29 cellular contexts compared by ENCODE assay signal in genomic region chr3:181518222-181518621, GRCh38.
"Had no signal": no experiment of that assay in that cellular context is flagged by ENCODE, and none has a peak within 500 bp of the region (broad histone marks: within the 10 kb centered on the region; RNA-seq: fewer than 3 reads in every experiment).

No MANE protein-coding gene starts in this region.

- H3K4me1 ChIP-seq: ascending aorta had no signal

- H3K27me3 ChIP-seq: ascending aorta, cardiac muscle cell had no signal

- H3K36me3 ChIP-seq: ascending aorta, cardiac muscle cell had no signal

- H3K4me3 ChIP-seq: ascending aorta, cardiac muscle cell had no signal

- DNase-seq: activated B cell treated with CpG ODN at 0.5 μM for 24 hours; activated CD4-positive, alpha-beta memory T cell treated with anti-CD3 and anti-CD28 coated beads for 36 hours; activated CD4-positive, alpha-beta T cell treated with anti-CD3 and anti-CD28 coated beads for 4 hours; activated CD4-positive, alpha-beta T cell treated with anti-CD3 and anti-CD28 coated beads, Interleukin-2, amount 10 ng/mL, durations not matched to agents 24 days and 14 days; activated CD4-positive, alpha-beta T cell treated with anti-CD3 and anti-CD28 coated beads, Interleukin-2, amount 50 U/mL, for 1 hour; activated CD4-positive, alpha-beta T cell treated with anti-CD3 and anti-CD28 coated beads, Interleukin-2, amount 50 U/mL, for 4 hours; activated CD4-positive, CD25-positive, alpha-beta regulatory T cell treated with anti-CD3 and anti-CD28 coated beads, Interleukin-2, amount 50 U/mL, for 72 hours; activated CD8-positive, alpha-beta memory T cell treated with anti-CD3 and anti-CD28 coated beads, Interleukin-2, amount 50 U/mL, for 4 hours; activated CD8-positive, alpha-beta T cell treated with anti-CD3 and anti-CD28 coated beads for 36 hours; activated effector memory CD4-positive, alpha-beta T cell treated with anti-CD3 and anti-CD28 coated beads, Interleukin-2, amount 50 U/mL, for 16 hours; activated gamma-delta T cell treated with Interleukin-2 at 50 U/mL for 16 hours; activated naive CD4-positive, alpha-beta T cell; activated naive CD4-positive, alpha-beta T cell treated with anti-CD3 and anti-CD28 coated beads, Interleukin-2, amount 10 ng/mL, durations not matched to agents 7 days and 5 days; activated naive CD8-positive, alpha-beta T cell treated with anti-CD3 and anti-CD28 coated beads, Interleukin-2, amount 10 ng/mL, durations not matched to agents 7 days and 5 days; activated naive CD8-positive, alpha-beta T cell treated with anti-CD3 and anti-CD28 coated beads, Interleukin-2, amount 50 U/mL, for 24 hours; activated T-cell treated with anti-CD3 and anti-CD28 coated beads for 4 hours; activated T-cell treated with anti-CD3 and anti-CD28 coated beads, Interleukin-2, amount 50 U/mL, for 1 hour; activated T-cell treated with anti-CD3 and anti-CD28 coated beads, Interleukin-2, amount 50 U/mL, for 4 hours; activated T-cell treated with anti-CD3 and anti-CD28 coated beads, Interleukin-2, amount 50 U/mL, for 72 hours; amygdala; anterior cingulate cortex; caudate nucleus; cerebellar nuclear complex; T-helper 2 cell; T-helper 9 cell had no signal

- ATAC-seq: activated CD8-positive, alpha-beta T cell treated with anti-CD3 and anti-CD28 coated beads for 36 hours; activated naive CD8-positive, alpha-beta T cell treated with anti-CD3 and anti-CD28 coated beads, Interleukin-2, amount 50 U/mL, for 24 hours; activated T-cell treated with anti-CD3 and anti-CD28 coated beads, Interleukin-2, amount 50 U/mL, for 4 hours; activated T-cell treated with anti-CD3 and anti-CD28 coated beads, Interleukin-2, amount 50 U/mL, for 72 hours; activated T-helper 17 cell treated with anti-CD3 and anti-CD28 coated beads, Interleukin-2, amount 50 U/mL, for 72 hours had no signal

- H3K27ac ChIP-seq: ascending aorta, cardiac muscle cell, VCaP had no signal

- H3K9me3 ChIP-seq: ascending aorta had no signal
